In genomic region chr17:60971515-60972369, GRCh38 we compare ENCODE assay signal across 8 cellular contexts.
DNase-seq lines count a peak whose midpoint lies in the region; ATAC-seq and TF ChIP-seq lines count a peak whose summit lies in the region.

No MANE protein-coding gene starts in this region.

- CTCF ChIA-PET in activated naive CD4-positive, alpha-beta T cell treated with anti-CD3 and anti-CD28 coated beads, Interleukin-2, amount 10 ng/mL, durations not matched to agents 7 days and 5 days (lab: Charles Lee) = interaction anchor here (0.7 to 2.5 kb wide), 14 partner anchors 9 to 612 kb away, joined by 3 to 17 read pairs (median 4); no protein-coding TSS in a partner anchor

- no peaks in the 10 kb centered on the region for H3K27me3 ChIP-seq in left ventricle myocardium inferior (ENCODE audit: low read depth)

- H3K36me3 Mint-ChIP-seq in activated naive CD4-positive, alpha-beta T cell treated with anti-CD3 and anti-CD28 coated beads, Interleukin-2, amount 10 ng/mL, durations not matched to agents 7 days and 5 days = no peaks in the 10 kb centered on the region

- no peaks in the 10 kb centered on the region for H3K4me1 Mint-ChIP-seq in activated naive CD4-positive, alpha-beta T cell treated with anti-CD3 and anti-CD28 coated beads, Interleukin-2, amount 10 ng/mL, durations not matched to agents 7 days and 5 days

- no peak overlapping the region for H3K27ac Mint-ChIP-seq in activated naive CD4-positive, alpha-beta T cell treated with anti-CD3 and anti-CD28 coated beads, Interleukin-2, amount 10 ng/mL, durations not matched to agents 7 days and 5 days

- intact Hi-C loops in left ventricle myocardium inferior (cut with micrococcal nuclease) = no loop called here

- no peak overlapping the region for H3K4me3 ChIP-seq in left ventricle myocardium inferior

- no peaks in the 10 kb centered on the region for H3K4me1 ChIP-seq in left ventricle myocardium inferior

- H3K4me3 Mint-ChIP-seq in activated naive CD4-positive, alpha-beta T cell treated with anti-CD3 and anti-CD28 coated beads, Interleukin-2, amount 10 ng/mL, durations not matched to agents 7 days and 5 days = no peak overlapping the region

- ATAC-seq in HG03103 (IDR thresholded peaks at IDR 0.05; ENCODE audit: low read depth, unreplicated experiment) (peak; percentile 61), HG02610 (IDR thresholded peaks at IDR 0.05; ENCODE audit: unreplicated experiment) (no peak)

- TF ChIP-seq CTCF in left ventricle myocardium inferior (IDR thresholded peaks at IDR 0.05; ENCODE audit: borderline replicate concordance) = peak; percentile 61

- H3K36me3 ChIP-seq in left ventricle myocardium inferior = no peaks in the 10 kb centered on the region

- peak; percentile 37 for DNase-seq in DMS53 treated with DMSO at 0.1 percent for 48 hours (lab: John Stamatoyannopoulos, UW; ENCODE audit: unreplicated experiment)
- peak; percentile 6 to 48 for DNase-seq in NOMO-1 (lab: John Stamatoyannopoulos, UW; ENCODE audit: unreplicated experiment in 2 of 2)
- DNase-seq in activated naive CD4-positive, alpha-beta T cell treated with anti-CD3 and anti-CD28 coated beads, Interleukin-2, amount 10 ng/mL, durations not matched to agents 7 days and 5 days = peak; percentile 66
- DNase-seq in left ventricle myocardium inferior = no peak
- peak; percentile 15 for DNase-seq in stimulated activated CD4-positive, alpha-beta T cell treated with anti-CD3 and anti-CD28 coated beads, Interleukin-12 subunit alpha, Interleukin-12 subunit beta, amount 100 ng/mL, for 4 hours
- DNase-seq in midbrain (lab: John Stamatoyannopoulos, UW) = no peak

- H3K27ac ChIP-seq in left ventricle myocardium inferior (replicated peaks) = no peak overlapping the region

- H3K9me3 Mint-ChIP-seq in activated naive CD4-positive, alpha-beta T cell treated with anti-CD3 and anti-CD28 coated beads, Interleukin-2, amount 10 ng/mL, durations not matched to agents 7 days and 5 days = no peaks in the 10 kb centered on the region

- peaks cover 19% of the 10 kb centered on the region for H3K9me3 ChIP-seq in left ventricle myocardium inferior (replicated peaks)

- H3K27me3 Mint-ChIP-seq in activated naive CD4-positive, alpha-beta T cell treated with anti-CD3 and anti-CD28 coated beads, Interleukin-2, amount 10 ng/mL, durations not matched to agents 7 days and 5 days = no peaks in the 10 kb centered on the region

Comparison
In these comparisons a context has a peak if more than half of its experiments do, and no peak if none do; other contexts are left out.
1. DNase-seq: peak in DMS53 treated with DMSO at 0.1 percent for 48 hours (single experiment), NOMO-1 (2 of 2), activated naive CD4-positive, alpha-beta T cell treated with anti-CD3 and anti-CD28 coated beads, Interleukin-2, amount 10 ng/mL, durations not matched to agents 7 days and 5 days (single experiment) and stimulated activated CD4-positive, alpha-beta T cell treated with anti-CD3 and anti-CD28 coated beads, Interleukin-12 subunit alpha, Interleukin-12 subunit beta, amount 100 ng/mL, for 4 hours (single experiment); none in left ventricle myocardium inferior (single experiment) and midbrain (single experiment).